ENCODE assay signal across 8 cellular contexts in genomic region chr1:95072532-95073419, GRCh38. TPM values are rescaled to one million over a fixed set of nuclear protein-coding genes. Genes with fewer than 3 reads are reported as not detected.
DNase-seq lines count a peak whose midpoint lies in the region; ATAC-seq and TF ChIP-seq lines count a peak whose summit lies in the region.

TSS of gene ALG14 (minus strand) at chr1:95072951. CDS start at chr1:95072898, 53 bp downstream.

- H3K9me3 ChIP-seq in IMR-90 (ENCODE audit: control insufficient read depth, insufficient read depth, low read length) (no peaks in the 10 kb centered on the region), OCI-LY7 (ENCODE audit: low read length) (no peaks in the 10 kb centered on the region), mononuclear cell (ENCODE audit: low read depth, low read length) (no peaks in the 10 kb centered on the region)

- peak within 1 kb of the TSS; percentile 99; the same call in 1 of the 3 replicates for H2BK15ac ChIP-seq in IMR-90 (ENCODE audit: low read depth, low read length)

- TF ChIP-seq POLR2A in IMR-90 (IDR thresholded peaks at IDR 0.05; ENCODE audit: low read depth, low read length): peak; percentile 34; the same call in 1 of the 2 replicates

- peaks cover 3% of the 10 kb centered on the region for H3K9me1 ChIP-seq in IMR-90 (ENCODE audit: insufficient read depth, low read length)

- WGBS in IMR-90 (ENCODE audit: extremely low coverage in 2 of 2, insufficient read length in 1 of 2), 2 experiments: 3% methylated on average over 20 of the region's 53 CpGs; no CpG with 5 or more reads in 1 of the 2 experiments

- peak within 1 kb of the TSS; percentile 99 for H3K4ac ChIP-seq in IMR-90 (ENCODE audit: low read depth, low read length)

- peaks cover 10 to 16% of the 10 kb centered on the region in 2 experiments for H3K79me1 ChIP-seq in IMR-90 (ENCODE audit: low read depth in 1 of 2, low read length in 2 of 2)

- H2BK5ac ChIP-seq in IMR-90 (ENCODE audit: low read depth, low read length, poor library complexity, severe bottlenecking): peak within 1 kb of the TSS; percentile 98

- intact Hi-C loops in IMR-90 (cut with micrococcal nuclease): loop anchor here (1.0 kb wide), 2 partner anchors 44 to 161 kb away; no protein-coding TSS in a partner anchor
- intact Hi-C loops in OCI-LY7 (cut with micrococcal nuclease; ENCODE audit: unreplicated experiment): loop anchor here (2.0 kb wide), 1 partner anchor 162 kb away; the partner anchor contains the start of gene RWDD3

- in situ Hi-C loops in IMR-90 (cut with MboI; ENCODE audit: low sequenced_read_pairs): no loop called here

- H2AK5ac ChIP-seq in IMR-90 (ENCODE audit: low read depth, low read length): peak within 1 kb of the TSS; percentile 72

- DNase-seq in DMS 273 treated with DMSO at 0.1 percent for 48 hours (lab: John Stamatoyannopoulos, UW) (peak; percentile 91), IMR-90 (peak; percentile 96), OCI-LY7 (ENCODE audit: low spot score) (peak; percentile 94), activated T-cell treated with anti-CD3 and anti-CD28 coated beads for 4 hours (peak; percentile 90), epithelial cell of prostate (ENCODE audit: low read depth, low spot score) (peak; percentile 74)
- peak; percentile 80 to 85 for DNase-seq in stimulated activated CD8-positive, alpha-beta memory T cell treated with anti-CD3 and anti-CD28 coated beads, Interleukin-2, amount 100 ng/mL, for 48 hours (ENCODE audit: low read depth in 2 of 2)

- ATAC-seq in GM21529 (IDR thresholded peaks at IDR 0.05; ENCODE audit: unreplicated experiment): peak; percentile 98
- peak; percentile 98 for ATAC-seq in IMR-90 (ENCODE audit: low read depth)

- peaks cover 2% of the 10 kb centered on the region; the same call in 1 of the 2 replicates for H3K4me1 ChIP-seq in IMR-90 (ENCODE audit: control insufficient read depth, insufficient read depth, low read length)
- peaks cover 14% of the 10 kb centered on the region for H3K4me1 ChIP-seq in OCI-LY7 (ENCODE audit: insufficient read depth, low read length, poor library complexity, severe bottlenecking)
- H3K4me1 ChIP-seq in mononuclear cell (ENCODE audit: insufficient read depth, low read length): peaks cover 15% of the 10 kb centered on the region

- CTCF ChIA-PET in IMR-90 (lab: Yijun Ruan, JAX): interaction anchor here (1.2 to 2.9 kb wide), 3 partner anchors 11 to 161 kb away, joined by 3 to 13 read pairs (median 8); partner anchors contain the start of gene RWDD3
- CTCF ChIA-PET in OCI-LY7 (lab: Charles Lee; ENCODE audit: unreplicated experiment): interaction anchor here (0.6 to 1.6 kb wide), 4 partner anchors 12 to 161 kb away, joined by 3 to 4 read pairs (median 4); partner anchors contain the start of gene RWDD3

- TF ChIP-seq CTCF in IMR-90 (conservative IDR thresholded peaks at IDR 0.05; ENCODE audit: low read depth, low read length): no peak
- no peak for TF ChIP-seq CTCF in OCI-LY7 (conservative IDR thresholded peaks at IDR 0.05; ENCODE audit: low read length)

- H3K36me3 ChIP-seq in IMR-90 (ENCODE audit: control insufficient read depth, insufficient read depth, low read length): no peaks in the 10 kb centered on the region
- H3K36me3 ChIP-seq in OCI-LY7 (ENCODE audit: insufficient read depth, low read length): no peaks in the 10 kb centered on the region

- H3K23ac ChIP-seq in IMR-90 (ENCODE audit: low read depth, low read length): peak within 1 kb of the TSS; percentile 99

- peak within 1 kb of the TSS; percentile 94 for H2AK9ac ChIP-seq in IMR-90 (replicated peaks; ENCODE audit: low read depth, low read length, poor library complexity)

- no peaks in the 10 kb centered on the region for H3K27me3 ChIP-seq in IMR-90 (ENCODE audit: control insufficient read depth, insufficient read depth, low read length)
- no peaks in the 10 kb centered on the region for H3K27me3 ChIP-seq in mononuclear cell (ENCODE audit: insufficient read depth, low read length)

- H2AFZ ChIP-seq in IMR-90 (replicated peaks; ENCODE audit: low read length, poor library complexity) (peak within 1 kb of the TSS; percentile 99), OCI-LY7 (ENCODE audit: low read length) (peak within 1 kb of the TSS; percentile 99)

- TF ChIP-seq RAD21 in IMR-90 (IDR thresholded peaks at IDR 0.05; ENCODE audit: low read length): no peak; the same call in 1 of the 2 replicates

- H4K8ac ChIP-seq in IMR-90 (ENCODE audit: low read depth in 2 of 2, low read length in 2 of 2): peak within 1 kb of the TSS; percentile 89 to 100

- no peaks in the 10 kb centered on the region for H3K9me2 ChIP-seq in OCI-LY7 (ENCODE audit: insufficient read depth, low read length)

- H4K20me1 ChIP-seq in IMR-90 (ENCODE audit: insufficient read depth, low read length): no peaks in the 10 kb centered on the region
- no peaks in the 10 kb centered on the region for H4K20me1 ChIP-seq in OCI-LY7 (ENCODE audit: insufficient read depth, low read length)

- dilution Hi-C loops in IMR-90 (cut with HindIII; ENCODE audit: low sequenced_read_pairs, unreplicated experiment): no loop called here

- POLR2A ChIA-PET in IMR-90 (lab: Charles Lee; ENCODE audit: unreplicated experiment) (interaction anchor here (0.6 to 1.2 kb wide), 2 partner anchors 161 to 576 kb away, joined by 4 to 9 read pairs; partner anchors contain the start of gene RWDD3), OCI-LY7 (lab: Charles Lee) (interaction anchor here (0.6 to 2.8 kb wide), 7 partner anchors 10 to 161 kb away, joined by 3 to 14 read pairs (median 3); partner anchors contain the start of gene RWDD3)

- H3K79me2 ChIP-seq in OCI-LY7 (ENCODE audit: insufficient read depth, low read depth, low read length): peaks cover 7% of the 10 kb centered on the region; the same call in 1 of the 2 replicates

- H4K91ac ChIP-seq in IMR-90 (ENCODE audit: insufficient read depth, low read depth, low read length): peak within 1 kb of the TSS; percentile 100

- peak within 1 kb of the TSS; percentile 99 for H3K56ac ChIP-seq in IMR-90 (ENCODE audit: extremely low read depth, insufficient read depth, low read length)

- BruUV-seq in IMR-90 (replicated peaks; lab: Mats Ljungman, UMichigan): no TSS peak
- no TSS peak for BruUV-seq in OCI-LY7 (replicated peaks; lab: Mats Ljungman, UMichigan)

- peak within 1 kb of the TSS; percentile 97 for H3K18ac ChIP-seq in IMR-90 (ENCODE audit: low read depth, low read length)

- peak within 1 kb of the TSS; percentile 97 for H3K27ac ChIP-seq in IMR-90 (ENCODE audit: insufficient read depth, low read length)
- peak within 1 kb of the TSS; percentile 38 for H3K27ac ChIP-seq in OCI-LY7 (ENCODE audit: low read depth, low read length, poor library complexity, severe bottlenecking)
- H3K27ac ChIP-seq in epithelial cell of prostate: peak within 1 kb of the TSS; percentile 83

- peak within 1 kb of the TSS; percentile 98 for H2BK20ac ChIP-seq in IMR-90 (ENCODE audit: low read depth, low read length)

- peak within 1 kb of the TSS; percentile 97 for H4K5ac ChIP-seq in IMR-90 (ENCODE audit: low read depth, low read length)

- H2BK120ac ChIP-seq in IMR-90 (ENCODE audit: low read depth, low read length): peak within 1 kb of the TSS; percentile 99

- peak within 1 kb of the TSS; percentile 97 for H3K9ac ChIP-seq in IMR-90 (ENCODE audit: low read depth, low read length)

- H3K14ac ChIP-seq in IMR-90 (replicated peaks; ENCODE audit: low read depth, low read length): peak within 1 kb of the TSS; percentile 100

- H3K4me2 ChIP-seq in IMR-90 (ENCODE audit: low read depth, low read length) (peak within 1 kb of the TSS; percentile 93), OCI-LY7 (ENCODE audit: low read length) (peak within 1 kb of the TSS; percentile 87)

- H3K4me3 ChIP-seq in IMR-90 (ENCODE audit: insufficient read depth, low read depth, low read length) (peak within 1 kb of the TSS; percentile 67), OCI-LY7 (ENCODE audit: low read depth, low read length, poor library complexity, severe bottlenecking) (peak within 1 kb of the TSS; percentile 71), mononuclear cell (ENCODE audit: low read length) (peak within 1 kb of the TSS; percentile 63)

TF ChIP-seq in IMR-90, 13 proteins besides CTCF, POLR2A, EP300 and RAD21 (continues in another document):
- TF ChIP-seq USF2 (IDR thresholded peaks at IDR 0.05; ENCODE audit: low read depth, low read length) (no peak), NFE2L2 (IDR thresholded peaks at IDR 0.05; ENCODE audit: low read depth, low read length) (no peak), RCOR1 (IDR thresholded peaks at IDR 0.05; ENCODE audit: insufficient replicate concordance, low read length) (no peak), ELK1 (IDR thresholded peaks at IDR 0.05; ENCODE audit: borderline replicate concordance, low read depth, low read length) (0 out of 2 replicates have a peak, but pooled peaks have one; percentile 51), CHD1 (IDR thresholded peaks at IDR 0.05; ENCODE audit: low read depth, low read length) (0 out of 2 replicates have a peak, but pooled peaks have one; percentile 63), MAZ (IDR thresholded peaks at IDR 0.05; ENCODE audit: borderline replicate concordance, low read depth, low read length) (peak; percentile 72; the same call in 1 of the 2 replicates), BHLHE40 (IDR thresholded peaks at IDR 0.05; ENCODE audit: low read depth, low read length) (0 out of 2 replicates have a peak, but pooled peaks have one; percentile 19), MXI1 (IDR thresholded peaks at IDR 0.05; ENCODE audit: borderline replicate concordance, low read depth, low read length) (peak; percentile 84)

RNA-seq across cellular contexts. Expression of gene ALG14, which starts in this region (rescaled TPM):
- total RNA-seq in IMR-90 (2012; rRNA removed) (1.4 and 2.0 TPM in 2 replicates), OCI-LY7 (2022) (4.9 and 8.3 TPM in 2 replicates), mononuclear cell (0.21 TPM)
- 1.6 and 1.7 TPM in 2 replicates for polyA plus RNA-seq in IMR-90 (2012; rRNA removed)
- polyA plus RNA-seq in IMR-90 (2012; cell fraction: cytosol; rRNA removed): 1.2 and 2.0 TPM in 2 replicates
- polyA plus RNA-seq in IMR-90 (2012; cell fraction: nucleus; rRNA removed; ENCODE audit: low replicate concordance): 0.60 and 0.75 TPM in 2 replicates
- 1.6 and 5.2 TPM in 2 replicates for total RNA-seq in OCI-LY7 (2014; rRNA removed; shearing (Covaris generic))

Comparison
In these comparisons a context has a peak if more than half of its experiments do, and no peak if none do; other contexts are left out.
1. Peak in every context shown above with its lines: DNase-seq, ATAC-seq, H3K4me3 ChIP-seq and H3K27ac ChIP-seq.
2. H3K27ac ChIP-seq: peak in every context shown above with its lines; median percentile 97 in IMR-90; 83 in epithelial cell of prostate; 38 in OCI-LY7.